ENCODE assay signal across 21 cellular contexts in the genomic region with DNA sequence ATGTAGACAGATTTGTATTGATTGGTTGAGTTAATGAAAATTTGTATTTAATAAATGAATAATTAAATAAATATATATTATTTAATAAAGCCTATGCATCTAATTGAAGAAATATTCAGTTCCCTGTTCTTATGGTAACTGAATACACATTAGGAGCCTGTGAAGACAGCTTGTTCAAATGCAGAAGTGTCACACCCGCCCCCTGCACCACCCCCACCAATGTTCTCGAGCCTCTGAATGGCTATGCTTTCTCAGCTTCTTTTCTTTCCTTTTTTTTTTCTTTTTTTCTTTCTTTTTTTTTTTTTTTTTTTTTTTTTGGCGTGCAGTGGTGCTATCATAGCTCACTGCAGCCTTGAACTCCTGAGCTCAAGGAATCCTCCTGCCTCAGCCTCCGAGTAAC.
"Had no signal": no experiment of that assay in that cellular context is flagged by ENCODE, and none has a peak within 500 bp of the region (broad histone marks: within the 10 kb centered on the region; RNA-seq: fewer than 3 reads in every experiment).

No MANE protein-coding gene starts in this region.

- H3K27ac ChIP-seq: neural progenitor cell, pancreas, right atrium auricular region, skin epidermis, spleen, suprapubic skin, tibial artery, transverse colon, upper lobe of right lung had no signal

- DNase-seq: naive thymus-derived CD4-positive, alpha-beta T cell; natural killer cell; pancreas; retina; spleen; stimulated activated CD4-positive, alpha-beta T cell treated with anti-CD3 and anti-CD28 coated beads, Interleukin-12 subunit alpha, Interleukin-12 subunit beta, amount 100 ng/mL, for 4 hours; stimulated activated CD4-positive, alpha-beta T cell treated with anti-CD3 and anti-CD28 coated beads, Interleukin-1b, Interleukin-23, amount 100 ng/mL, for 48 hours; stimulated activated CD4-positive, alpha-beta T cell treated with anti-CD3 and anti-CD28 coated beads, Interleukin-4, amount 100 ng/mL, for 1 hour; stimulated activated CD4-positive, alpha-beta T cell treated with anti-CD3 and anti-CD28 coated beads, Interleukin-4, amount 100 ng/mL, for 4 hours; stimulated activated CD8-positive, alpha-beta memory T cell treated with anti-CD3 and anti-CD28 coated beads, Interleukin-4, amount 100 ng/mL, for 48 hours; stimulated activated naive CD4-positive, alpha-beta T cell; stimulated activated naive CD8-positive, alpha-beta T cell treated with anti-CD3 and anti-CD28 coated beads, Interleukin-15, amount 100 ng/mL, for 72 hours; stimulated activated naive CD8-positive, alpha-beta T cell treated with anti-CD3 and anti-CD28 coated beads, Interleukin-15, Interleukin-2, amounts not matched to agents 100 U/mL and 50 U/mL, for 24 hours; tibial artery; transverse colon; upper lobe of right lung had no signal

- ATAC-seq: naive thymus-derived CD4-positive, alpha-beta T cell; natural killer cell; stimulated activated memory B cell treated with anti-CD40 and anti-IgM and Interleukin-4, amounts not matched to agents 10 μg/mL and 1 μg/mL and 100 μg/mL, for 72 hours; stimulated activated naive CD8-positive, alpha-beta T cell treated with anti-CD3 and anti-CD28 coated beads, Interleukin-15, amount 100 ng/mL, for 72 hours; stimulated activated naive CD8-positive, alpha-beta T cell treated with anti-CD3 and anti-CD28 coated beads, Interleukin-15, Interleukin-2, amounts not matched to agents 100 U/mL and 50 U/mL, for 24 hours; upper lobe of right lung had no signal
